Comparison of ENCODE assay signal across 1 cellular context in genomic region chr2:68737717-68738116, GRCh38.
TF ChIP-seq lines count a peak whose summit lies in the region.

No MANE protein-coding gene starts in this region.

TF ChIP-seq in HepG2, 621 proteins besides CTCF, POLR2A, EP300 and RAD21 (continued from another document):
- no peak for TF ChIP-seq ATF4 (CRISPR knock-in tag; IDR thresholded peaks at IDR 0.05)
- no peak for TF ChIP-seq NFRKB (IDR thresholded peaks at IDR 0.05)
- no peak for TF ChIP-seq RBM22 (optimal IDR thresholded peaks at IDR 0.05; ENCODE audit: low read length)
- TF ChIP-seq, protein P1, sequence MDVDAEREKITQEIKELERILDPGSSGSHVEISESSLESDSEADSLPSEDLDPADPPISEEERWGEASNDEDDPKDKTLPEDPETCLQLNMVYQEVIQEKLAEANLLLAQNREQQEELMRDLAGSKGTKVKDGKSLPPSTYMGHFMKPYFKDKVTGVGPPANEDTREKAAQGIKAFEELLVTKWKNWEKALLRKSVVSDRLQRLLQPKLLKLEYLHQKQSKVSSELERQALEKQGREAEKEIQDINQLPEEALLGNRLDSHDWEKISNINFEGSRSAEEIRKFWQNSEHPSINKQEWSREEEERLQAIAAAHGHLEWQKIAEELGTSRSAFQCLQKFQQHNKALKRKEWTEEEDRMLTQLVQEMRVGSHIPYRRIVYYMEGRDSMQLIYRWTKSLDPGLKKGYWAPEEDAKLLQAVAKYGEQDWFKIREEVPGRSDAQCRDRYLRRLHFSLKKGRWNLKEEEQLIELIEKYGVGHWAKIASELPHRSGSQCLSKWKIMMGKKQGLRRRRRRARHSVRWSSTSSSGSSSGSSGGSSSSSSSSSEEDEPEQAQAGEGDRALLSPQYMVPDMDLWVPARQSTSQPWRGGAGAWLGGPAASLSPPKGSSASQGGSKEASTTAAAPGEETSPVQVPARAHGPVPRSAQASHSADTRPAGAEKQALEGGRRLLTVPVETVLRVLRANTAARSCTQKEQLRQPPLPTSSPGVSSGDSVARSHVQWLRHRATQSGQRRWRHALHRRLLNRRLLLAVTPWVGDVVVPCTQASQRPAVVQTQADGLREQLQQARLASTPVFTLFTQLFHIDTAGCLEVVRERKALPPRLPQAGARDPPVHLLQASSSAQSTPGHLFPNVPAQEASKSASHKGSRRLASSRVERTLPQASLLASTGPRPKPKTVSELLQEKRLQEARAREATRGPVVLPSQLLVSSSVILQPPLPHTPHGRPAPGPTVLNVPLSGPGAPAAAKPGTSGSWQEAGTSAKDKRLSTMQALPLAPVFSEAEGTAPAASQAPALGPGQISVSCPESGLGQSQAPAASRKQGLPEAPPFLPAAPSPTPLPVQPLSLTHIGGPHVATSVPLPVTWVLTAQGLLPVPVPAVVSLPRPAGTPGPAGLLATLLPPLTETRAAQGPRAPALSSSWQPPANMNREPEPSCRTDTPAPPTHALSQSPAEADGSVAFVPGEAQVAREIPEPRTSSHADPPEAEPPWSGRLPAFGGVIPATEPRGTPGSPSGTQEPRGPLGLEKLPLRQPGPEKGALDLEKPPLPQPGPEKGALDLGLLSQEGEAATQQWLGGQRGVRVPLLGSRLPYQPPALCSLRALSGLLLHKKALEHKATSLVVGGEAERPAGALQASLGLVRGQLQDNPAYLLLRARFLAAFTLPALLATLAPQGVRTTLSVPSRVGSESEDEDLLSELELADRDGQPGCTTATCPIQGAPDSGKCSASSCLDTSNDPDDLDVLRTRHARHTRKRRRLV (CRISPR knock-in tag; IDR thresholded peaks at IDR 0.05) = no peak
- TF ChIP-seq ZNF816 (CRISPR knock-in tag; IDR thresholded peaks at IDR 0.05; ENCODE audit: borderline replicate concordance) = no peak
- no peak for TF ChIP-seq CBX5 (CRISPR knock-in tag; IDR thresholded peaks at IDR 0.05; ENCODE audit: borderline replicate concordance)
- no peak for TF ChIP-seq ATRX (CRISPR knock-in tag; IDR thresholded peaks at IDR 0.05; ENCODE audit: borderline replicate concordance)
- TF ChIP-seq ZBTB8A (CRISPR knock-in tag; IDR thresholded peaks at IDR 0.05; ENCODE audit: borderline replicate concordance, low read depth) = no peak
- no peak for TF ChIP-seq MAF1 (CRISPR knock-in tag; IDR thresholded peaks at IDR 0.05; ENCODE audit: borderline replicate concordance)
- no peak for TF ChIP-seq NCOA1 (CRISPR knock-in tag; IDR thresholded peaks at IDR 0.05)
- TF ChIP-seq GMEB2 (CRISPR knock-in tag; IDR thresholded peaks at IDR 0.05; ENCODE audit: low read depth) = no peak
- TF ChIP-seq, protein P2, sequence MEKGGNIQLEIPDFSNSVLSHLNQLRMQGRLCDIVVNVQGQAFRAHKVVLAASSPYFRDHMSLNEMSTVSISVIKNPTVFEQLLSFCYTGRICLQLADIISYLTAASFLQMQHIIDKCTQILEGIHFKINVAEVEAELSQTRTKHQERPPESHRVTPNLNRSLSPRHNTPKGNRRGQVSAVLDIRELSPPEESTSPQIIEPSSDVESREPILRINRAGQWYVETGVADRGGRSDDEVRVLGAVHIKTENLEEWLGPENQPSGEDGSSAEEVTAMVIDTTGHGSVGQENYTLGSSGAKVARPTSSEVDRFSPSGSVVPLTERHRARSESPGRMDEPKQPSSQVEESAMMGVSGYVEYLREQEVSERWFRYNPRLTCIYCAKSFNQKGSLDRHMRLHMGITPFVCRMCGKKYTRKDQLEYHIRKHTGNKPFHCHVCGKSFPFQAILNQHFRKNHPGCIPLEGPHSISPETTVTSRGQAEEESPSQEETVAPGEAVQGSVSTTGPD (CRISPR knock-in tag; IDR thresholded peaks at IDR 0.05) = no peak
- no peak for TF ChIP-seq MAFF (IDR thresholded peaks at IDR 0.05; ENCODE audit: low read depth, low read length)
